In genomic region chr11:47640506-47640905, GRCh38 we compare ENCODE assay signal across 12 cellular contexts. TPM values are rescaled to one million over a fixed set of nuclear protein-coding genes. Genes with fewer than 3 reads are reported as not detected.
DNase-seq lines count a peak whose midpoint lies in the region; ATAC-seq, FAIRE-seq and TF ChIP-seq lines count a peak whose summit lies in the region.
"Not testable (repeated sequence)": the region's sequence is repeated elsewhere in the genome, so short reads cannot be mapped to it uniquely, and the experiment has no call there.
"Had no signal": no experiment of that assay in that cellular context is flagged by ENCODE, and none has a peak within 500 bp of the region (broad histone marks: within the 10 kb centered on the region; RNA-seq: fewer than 3 reads in every experiment).

No MANE protein-coding gene starts in this region.

- H3K9me3 Mint-ChIP-seq in activated T-cell treated with anti-CD3 and anti-CD28 coated beads, Interleukin-2, amount 50 U/mL, for 24 hours; astrocyte (ENCODE audit: unreplicated experiment); naive thymus-derived CD8-positive, alpha-beta T cell: not testable (repeated sequence)

- H3K27me3 Mint-ChIP-seq in activated T-cell treated with anti-CD3 and anti-CD28 coated beads, Interleukin-2, amount 50 U/mL, for 24 hours; astrocyte (ENCODE audit: low read depth, unreplicated experiment); naive thymus-derived CD8-positive, alpha-beta T cell: not testable (repeated sequence)

- not testable (repeated sequence) for H3K9me2 ChIP-seq in PC-3 (replicated peaks; ENCODE audit: low read length)

- not testable (repeated sequence) for FAIRE-seq in astrocyte (lab: Jason Lieb, UNC)

- H3K79me2 ChIP-seq in PC-3 (ENCODE audit: low read length) (peaks cover 34% of the 10 kb centered on the region), astrocyte (ENCODE audit: insufficient read depth, low read length) (peaks cover 39% of the 10 kb centered on the region), smooth muscle cell (ENCODE audit: low read depth) (peaks cover 25% of the 10 kb centered on the region)

- H3K27me3 ChIP-seq in PC-3 (ENCODE audit: low read length); astrocyte (ENCODE audit: insufficient read depth, low read length); smooth muscle cell (ENCODE audit: low read depth): not testable (repeated sequence)

- H3K9ac ChIP-seq in PC-3 (ENCODE audit: low read length), result peak overlapping the region; percentile 87
- not testable (repeated sequence) for H3K9ac ChIP-seq in astrocyte (ENCODE audit: low read length); smooth muscle cell (ENCODE audit: low read depth)

- H3K36me3 ChIP-seq in PC-3 (ENCODE audit: low read depth, low read length) (peaks cover 10% of the 10 kb centered on the region), astrocyte (ENCODE audit: insufficient read depth, low read length) (peaks cover 11% of the 10 kb centered on the region)
- H3K36me3 ChIP-seq in smooth muscle cell (ENCODE audit: low read depth), result not testable (repeated sequence)

- H3K4me2 ChIP-seq in PC-3 (ENCODE audit: low read length) (peak overlapping the region; percentile 82), astrocyte (ENCODE audit: low read length) (peak overlapping the region; percentile 85), smooth muscle cell (peak overlapping the region; percentile 93)

- H2AFZ ChIP-seq in PC-3 (ENCODE audit: low read length), result peak overlapping the region; percentile 35
- not testable (repeated sequence) for H2AFZ ChIP-seq in astrocyte (ENCODE audit: low read depth, low read length); smooth muscle cell (ENCODE audit: low read depth)

- H3K27ac ChIP-seq in PC-3 (ENCODE audit: low read length); astrocyte (ENCODE audit: low read depth, low read length); smooth muscle cell (ENCODE audit: low read depth): not testable (repeated sequence)

- 96% methylated on average over 6 of the region's 6 CpGs for WGBS in smooth muscle cell (ENCODE audit: low lambda C conversion rate)

- not testable (repeated sequence) for H3F3A ChIP-seq in PC-3 (ENCODE audit: low read length, unreplicated experiment); smooth muscle cell (ENCODE audit: low read depth)

- CTCF ChIA-PET in PC-3 (lab: Charles Lee), result not testable (repeated sequence)

- peaks cover 56% of the 10 kb centered on the region for H3K36me3 Mint-ChIP-seq in activated T-cell treated with anti-CD3 and anti-CD28 coated beads, Interleukin-2, amount 50 U/mL, for 24 hours (ENCODE audit: low read depth)
- H3K36me3 Mint-ChIP-seq in astrocyte (ENCODE audit: low read depth, unreplicated experiment), result not testable (repeated sequence)
- H3K36me3 Mint-ChIP-seq in naive thymus-derived CD8-positive, alpha-beta T cell, result peaks cover 0 to 35% (median 6%) of the 10 kb centered on the region in 3 donors

- H3K4me1 ChIP-seq in PC-3 (ENCODE audit: insufficient read depth, low read length), result peaks cover 16% of the 10 kb centered on the region; the same call in 1 of the 2 replicates
- not testable (repeated sequence) for H3K4me1 ChIP-seq in astrocyte (ENCODE audit: insufficient read depth, low read length); smooth muscle cell (ENCODE audit: low read depth)

- ATAC-seq in PC-3; naive thymus-derived CD8-positive, alpha-beta T cell: not testable (repeated sequence)

- TF ChIP-seq CTCF in AG10803 (conservative IDR thresholded peaks at IDR 0.05; ENCODE audit: low read length); PC-3 (conservative IDR thresholded peaks at IDR 0.05; ENCODE audit: low read depth, low read length); astrocyte (IDR thresholded peaks at IDR 0.05; ENCODE audit: insufficient read depth, low read depth, low read length); fibroblast of the aortic adventitia (IDR thresholded peaks at IDR 0.05; ENCODE audit: insufficient read depth, low read length); smooth muscle cell (IDR thresholded peaks at IDR 0.05; ENCODE audit: borderline replicate concordance, insufficient read depth, poor library complexity, severe bottlenecking): not testable (repeated sequence)

- peaks cover 27% of the 10 kb centered on the region for H3K4me1 Mint-ChIP-seq in activated T-cell treated with anti-CD3 and anti-CD28 coated beads, Interleukin-2, amount 50 U/mL, for 24 hours (ENCODE audit: low read depth)
- H3K4me1 Mint-ChIP-seq in astrocyte (ENCODE audit: low read depth, unreplicated experiment), result not testable (repeated sequence)
- peaks cover 8 to 35% (median 24%) of the 10 kb centered on the region in 4 donors for H3K4me1 Mint-ChIP-seq in naive thymus-derived CD8-positive, alpha-beta T cell

- not testable (repeated sequence) for BruUV-seq in PC-3 (replicated peaks; lab: Mats Ljungman, UMichigan)

- peak; percentile 59 for DNase-seq in AG10803 (ENCODE audit: low read depth)
- peak; percentile 11 for DNase-seq in GM04504 (ENCODE audit: low read depth)
- DNase-seq in PC-3, result peak; percentile 9
- DNase-seq in activated T-cell treated with anti-CD3 and anti-CD28 coated beads, Interleukin-2, amount 50 U/mL, for 24 hours; astrocyte (ENCODE audit: low read depth); naive thymus-derived CD8-positive, alpha-beta T cell; smooth muscle cell (lab: John Stamatoyannopoulos, UW; ENCODE audit: unreplicated experiment): not testable (repeated sequence)
- DNase-seq in fibroblast of the aortic adventitia (ENCODE audit: low read depth), result peak; percentile 68

- not testable (repeated sequence) for H3K9me3 ChIP-seq in PC-3 (ENCODE audit: low read length); astrocyte (ENCODE audit: insufficient read depth, low read depth, low read length); smooth muscle cell (replicated peaks; ENCODE audit: low read depth)

- not testable (repeated sequence) for H3K4me3 ChIP-seq in AG10803 (ENCODE audit: low read length); astrocyte (ENCODE audit: insufficient read depth, low read depth, low read length); fibroblast of the aortic adventitia (ENCODE audit: low read depth, low read length); smooth muscle cell
- H3K4me3 ChIP-seq in PC-3 (ENCODE audit: low read length), result peak overlapping the region; percentile 88

- not testable (repeated sequence) for H4K20me1 ChIP-seq in PC-3 (ENCODE audit: low read length); astrocyte (ENCODE audit: insufficient read depth, low read length)
- peaks cover 11% of the 10 kb centered on the region for H4K20me1 ChIP-seq in smooth muscle cell (ENCODE audit: low read depth)

- intact Hi-C loops in PC-3 (cut with micrococcal nuclease), result loop anchor here (5.0 kb wide), 1 partner anchor 127 kb away; the partner anchor contains the start of gene FNBP4

- POLR2A ChIA-PET in PC-3 (lab: Charles Lee; ENCODE audit: unreplicated experiment), result not testable (repeated sequence)
- POLR2A ChIA-PET in naive thymus-derived CD8-positive, alpha-beta T cell (lab: Charles Lee), result interaction anchor here (1.2 kb wide), 1 partner anchor 22 kb away, joined by 3 read pairs; no protein-coding TSS in a partner anchor

- peak overlapping the region; percentile 97 for H3K27ac Mint-ChIP-seq in activated T-cell treated with anti-CD3 and anti-CD28 coated beads, Interleukin-2, amount 50 U/mL, for 24 hours
- not testable (repeated sequence) for H3K27ac Mint-ChIP-seq in astrocyte (ENCODE audit: unreplicated experiment)
- peak overlapping the region in 4 of 10 donors; percentile 21 to 96 (median 46) for H3K27ac Mint-ChIP-seq in naive thymus-derived CD8-positive, alpha-beta T cell

- peak overlapping the region; percentile 95 for H3K4me3 Mint-ChIP-seq in activated T-cell treated with anti-CD3 and anti-CD28 coated beads, Interleukin-2, amount 50 U/mL, for 24 hours
- peak overlapping the region; percentile 97 for H3K4me3 Mint-ChIP-seq in astrocyte (ENCODE audit: unreplicated experiment)
- peak overlapping the region in 8 of 10 donors; percentile 88 to 99 (median 93) for H3K4me3 Mint-ChIP-seq in naive thymus-derived CD8-positive, alpha-beta T cell

RNA-seq across cellular contexts. Expression of gene MTCH2, which starts 1.9 kb away (rescaled TPM):
- 84.0 and 88.1 TPM in 2 replicates for total RNA-seq in PC-3 (2014; rRNA removed)
- 99.8 and 103 TPM in 2 replicates for total RNA-seq in astrocyte
- total RNA-seq in fibroblast of the aortic adventitia (ENCODE audit: low replicate concordance), result 88.1 and 187 TPM in 2 replicates
- total RNA-seq in naive thymus-derived CD8-positive, alpha-beta T cell, result 10 to 100 TPM; 21.7 to 22.9 TPM
- 10 to 100 TPM; 54.2 to 67.0 (median 62.3) TPM for polyA plus RNA-seq in naive thymus-derived CD8-positive, alpha-beta T cell
- total RNA-seq in smooth muscle cell, result 74.0 and 97.0 TPM in 2 replicates
- polyA plus RNA-seq in smooth muscle cell, result 152 and 177 TPM in 2 replicates

RNA-seq across cellular contexts. Expression of gene C1QTNF4, which starts 46.3 kb away (rescaled TPM):
- total RNA-seq in PC-3 (2014; rRNA removed) (not detected in 2 replicates), astrocyte (0.20 TPM in 1 of 2 replicates, not detected in the other), fibroblast of the aortic adventitia (ENCODE audit: low replicate concordance) (not detected in 2 replicates), smooth muscle cell (0.09 and 1.3 TPM in 2 replicates)
- 1 to 10 TPM in 1 of 2 experiments, under 1 TPM in 1; 0.91 to 1.2 TPM for total RNA-seq in naive thymus-derived CD8-positive, alpha-beta T cell
- under 1 TPM in 1 of 3 donors, not detected in 2; 0.22 TPM for polyA plus RNA-seq in naive thymus-derived CD8-positive, alpha-beta T cell
- 0.48 and 1.0 TPM in 2 replicates for polyA plus RNA-seq in smooth muscle cell
- total RNA-seq: SJCRH30 had no signal
- polyA plus RNA-seq: fibroblast of lung, mammary epithelial cell had no signal

RNA-seq across cellular contexts. Expression of gene FAM180B, which starts 54.0 kb away (rescaled TPM):
- total RNA-seq in PC-3 (2014; rRNA removed), result not detected in 2 replicates
- total RNA-seq in astrocyte, result 0.16 TPM in 1 of 2 replicates, not detected in the other
- total RNA-seq in fibroblast of the aortic adventitia (ENCODE audit: low replicate concordance), result not detected in 2 replicates
- under 1 TPM in 1 of 2 experiments, not detected in 1; 0.26 TPM for total RNA-seq in naive thymus-derived CD8-positive, alpha-beta T cell
- polyA plus RNA-seq in naive thymus-derived CD8-positive, alpha-beta T cell, result not detected
- total RNA-seq in smooth muscle cell, result not detected in 2 replicates
- 0.46 TPM in 1 of 2 replicates, not detected in the other for polyA plus RNA-seq in smooth muscle cell
- total RNA-seq: cerebellum, fibroblast of lung, mammary epithelial cell had no signal
- polyA plus RNA-seq: fibroblast of lung, mammary epithelial cell had no signal
